ENCODE assay signal across 21 cellular contexts in genomic region chr10:44689368-44689767, GRCh38.
DNase-seq lines count a peak whose midpoint lies in the region; ATAC-seq and TF ChIP-seq lines count a peak whose summit lies in the region.
"Had no signal": no experiment of that assay in that cellular context is flagged by ENCODE, and none has a peak within 500 bp of the region (broad histone marks: within the 10 kb centered on the region; RNA-seq: fewer than 3 reads in every experiment).

No MANE protein-coding gene starts in this region.

- no peaks in the 10 kb centered on the region for H3K79me2 ChIP-seq in H9 (ENCODE audit: insufficient read depth, low read length)

- H4K20me1 ChIP-seq in H9 (ENCODE audit: control insufficient read depth, insufficient read depth, insufficient read length), result no peaks in the 10 kb centered on the region
- H4K20me1 ChIP-seq: BLaER1 treated with 17β-estradiol and CSF1 and Interleukin-3, amounts not matched to agents 10 nM and 100 nM had no signal

- no CpG with 5 or more reads among the region's 2 CpGs for WGBS in H9 (ENCODE audit: extremely low coverage, insufficient read length, low lambda C conversion rate)

- no peak overlapping the region for H2BK120ac ChIP-seq in H9 (ENCODE audit: low read depth, low read length, poor library complexity, severe bottlenecking)

- no peaks in the 10 kb centered on the region for H3K9me3 ChIP-seq in H9 (ENCODE audit: control insufficient read depth, low read depth, low read length)
- H3K9me3 ChIP-seq: BLaER1 treated with 17β-estradiol and CSF1 and Interleukin-3, amounts not matched to agents 10 nM and 100 nM; mucosa of descending colon; ovary; Peyer's patch; spleen had no signal

- POLR2A ChIA-PET in GM10248 (lab: Yijun Ruan, JAX), result no interaction called here

- no peak for ATAC-seq in activated T-cell treated with anti-CD3 and anti-CD28 coated beads, Interleukin-2, amount 50 U/mL, for 72 hours (replicated peaks in 1 of 2)
- ATAC-seq: activated CD8-positive, alpha-beta memory T cell treated with anti-CD3 and anti-CD28 coated beads, Interleukin-2, amount 10 ng/mL, durations not matched to agents 7 days and 5 days; mucosa of descending colon had no signal

- no peak overlapping the region for H3K4ac ChIP-seq in H9 (ENCODE audit: low read depth, low read length)

- H3K18ac ChIP-seq in H9 (ENCODE audit: insufficient read length, low read depth, low read length), result no peak overlapping the region

- no peak overlapping the region for H2AK5ac ChIP-seq in H9 (ENCODE audit: insufficient read length, low read length)

- in situ Hi-C loops in brain microvascular endothelial cell (cut with HindIII; ENCODE audit: low pct_ligation_motif_present, low sequenced_read_pairs), result no loop called here

- DNase-seq in AG09319 (ENCODE audit: extremely low read depth, low read depth) (no peak), H9 (peak; percentile 53), brain microvascular endothelial cell (no peak), islet precursor cell (peak; percentile 45), GM10248 (ENCODE audit: extremely low spot score) (no peak), HT-29 (ENCODE audit: low spot score) (no peak)
- no peak for DNase-seq in activated naive CD4-positive, alpha-beta T cell treated with anti-CD3 and anti-CD28 coated beads, Interleukin-2, amount 50 U/mL, for 16 hours
- no peak for DNase-seq in activated T-cell treated with anti-CD3 and anti-CD28 coated beads, Interleukin-2, amount 50 U/mL, for 72 hours
- DNase-seq: activated B cell treated with CpG ODN at 0.5 μM for 24 hours; activated CD8-positive, alpha-beta memory T cell treated with anti-CD3 and anti-CD28 coated beads, Interleukin-2, amount 10 ng/mL, durations not matched to agents 7 days and 5 days; DMS79; effector memory CD4-positive, alpha-beta T cell; mucosa of descending colon; NCI-H2107; NCI-H748 treated with DMSO at 0.1 percent for 48 hours; ovary; Peyer's patch; spleen; stimulated activated naive CD4-positive, alpha-beta T cell treated with Interleukin-2 at 50 U/mL for 16 hours had no signal

- no peak overlapping the region for H2AFZ ChIP-seq in H9 (ENCODE audit: low read length)

- no peaks in the 10 kb centered on the region for H3K23me2 ChIP-seq in H9 (ENCODE audit: insufficient read length, low read depth, low read length, poor library complexity, severe bottlenecking)

- H3K36me3 Mint-ChIP-seq in H9 (ENCODE audit: insufficient read depth in 1 of 3, low read depth in 3 of 3), result no peaks in the 10 kb centered on the region
- no peaks in the 10 kb centered on the region for H3K36me3 Mint-ChIP-seq in activated T-cell treated with anti-CD3 and anti-CD28 coated beads, Interleukin-2, amount 50 U/mL, for 72 hours (ENCODE audit: insufficient read depth in 2 of 2)
- H3K36me3 Mint-ChIP-seq: activated CD8-positive, alpha-beta memory T cell treated with anti-CD3 and anti-CD28 coated beads, Interleukin-2, amount 10 ng/mL, durations not matched to agents 7 days and 5 days; brain had no signal

- H3K4me3 ChIP-seq in brain microvascular endothelial cell (ENCODE audit: low read depth, low read length), result no peak overlapping the region
- H3K4me3 ChIP-seq: BLaER1 treated with 17β-estradiol and CSF1 and Interleukin-3, amounts not matched to agents 10 nM and 100 nM; mucosa of descending colon; ovary; Peyer's patch; spleen had no signal

- no peaks in the 10 kb centered on the region for H3K79me1 ChIP-seq in H9 (ENCODE audit: insufficient read depth, low read depth, low read length, poor library complexity, severe bottlenecking)

- H3K4me3 Mint-ChIP-seq in H9, result no peak overlapping the region
- no peak overlapping the region for H3K4me3 Mint-ChIP-seq in activated T-cell treated with anti-CD3 and anti-CD28 coated beads, Interleukin-2, amount 50 U/mL, for 72 hours
- H3K4me3 Mint-ChIP-seq: activated B cell treated with CpG ODN at 0.5 μM for 24 hours; activated CD8-positive, alpha-beta memory T cell treated with anti-CD3 and anti-CD28 coated beads, Interleukin-2, amount 10 ng/mL, durations not matched to agents 7 days and 5 days; brain had no signal

- no peak overlapping the region for H3K23ac ChIP-seq in H9 (ENCODE audit: insufficient read length, low read depth, low read length)

- H3K27ac Mint-ChIP-seq in H9, result no peak overlapping the region
- H3K27ac Mint-ChIP-seq in activated T-cell treated with anti-CD3 and anti-CD28 coated beads, Interleukin-2, amount 50 U/mL, for 72 hours, result no peak overlapping the region
- H3K27ac Mint-ChIP-seq: activated B cell treated with CpG ODN at 0.5 μM for 24 hours; activated CD8-positive, alpha-beta memory T cell treated with anti-CD3 and anti-CD28 coated beads, Interleukin-2, amount 10 ng/mL, durations not matched to agents 7 days and 5 days; brain had no signal

- H2BK5ac ChIP-seq in H9 (ENCODE audit: insufficient read length, low read length), result no peak overlapping the region

- no peak overlapping the region for H2BK20ac ChIP-seq in H9 (ENCODE audit: low read depth, low read length, poor library complexity, severe bottlenecking)

- H3K4me1 Mint-ChIP-seq in H9, result peaks cover 0 to 6% of the 10 kb centered on the region in 2 experiments; a peak in 2 of 4 replicates
- no peaks in the 10 kb centered on the region for H3K4me1 Mint-ChIP-seq in activated T-cell treated with anti-CD3 and anti-CD28 coated beads, Interleukin-2, amount 50 U/mL, for 72 hours (ENCODE audit: low read depth)
- H3K4me1 Mint-ChIP-seq: activated B cell treated with CpG ODN at 0.5 μM for 24 hours; activated CD8-positive, alpha-beta memory T cell treated with anti-CD3 and anti-CD28 coated beads, Interleukin-2, amount 10 ng/mL, durations not matched to agents 7 days and 5 days; brain had no signal

- H4K91ac ChIP-seq in H9 (ENCODE audit: insufficient read length, low read depth, low read length), result no peak overlapping the region

- H2BK12ac ChIP-seq in H9 (ENCODE audit: insufficient read length, low read depth, low read length), result no peak overlapping the region

- no peak overlapping the region for H4K8ac ChIP-seq in H9 (replicated peaks; ENCODE audit: insufficient read length, low read depth, low read length)

- no peak overlapping the region for H3T11ph ChIP-seq in H9 (ENCODE audit: low read length)

- no peaks in the 10 kb centered on the region; the same call in 1 of the 2 replicates for H3K27me3 Mint-ChIP-seq in H9 (ENCODE audit: low read depth)
- no peaks in the 10 kb centered on the region for H3K27me3 Mint-ChIP-seq in activated T-cell treated with anti-CD3 and anti-CD28 coated beads, Interleukin-2, amount 50 U/mL, for 72 hours (ENCODE audit: low read depth)
- H3K27me3 Mint-ChIP-seq: activated CD8-positive, alpha-beta memory T cell treated with anti-CD3 and anti-CD28 coated beads, Interleukin-2, amount 10 ng/mL, durations not matched to agents 7 days and 5 days; brain had no signal

- H3K4me1 ChIP-seq in H9 (ENCODE audit: insufficient read depth, low read length), result no peaks in the 10 kb centered on the region; the same call in 1 of the 2 replicates
- H3K4me1 ChIP-seq: BLaER1 treated with 17β-estradiol and CSF1 and Interleukin-3, amounts not matched to agents 10 nM and 100 nM; Peyer's patch; spleen had no signal

- no peaks in the 10 kb centered on the region for H3K36me3 ChIP-seq in brain microvascular endothelial cell (replicated peaks)
- H3K36me3 ChIP-seq: BLaER1 treated with 17β-estradiol and CSF1 and Interleukin-3, amounts not matched to agents 10 nM and 100 nM; ovary; Peyer's patch; spleen had no signal

- no peak overlapping the region for H4K5ac ChIP-seq in H9 (ENCODE audit: insufficient read length, low read depth, low read length)

- H3K56ac ChIP-seq in H9 (ENCODE audit: insufficient read length, low read depth, low read length), result no peak overlapping the region

- no peak overlapping the region for H3K9ac ChIP-seq in H9 (ENCODE audit: extremely low read depth, insufficient read length, low read length)
- H3K9ac ChIP-seq: BLaER1 treated with 17β-estradiol and CSF1 and Interleukin-3, amounts not matched to agents 10 nM and 100 nM had no signal

- H3K27me3 ChIP-seq in H9 (ENCODE audit: insufficient read depth, low read length), result no peaks in the 10 kb centered on the region
- H3K27me3 ChIP-seq in brain microvascular endothelial cell (replicated peaks), result no peaks in the 10 kb centered on the region
- H3K27me3 ChIP-seq: BLaER1 treated with 17β-estradiol and CSF1 and Interleukin-3, amounts not matched to agents 10 nM and 100 nM; ovary; Peyer's patch had no signal

- H2BK15ac ChIP-seq in H9 (ENCODE audit: low read depth, low read length), result no peak overlapping the region

- H3K27ac ChIP-seq in H9 (ENCODE audit: insufficient read length, low read depth, low read length) (no peak overlapping the region), brain microvascular endothelial cell (no peak overlapping the region)
- H3K27ac ChIP-seq: BLaER1 treated with 17β-estradiol and CSF1 and Interleukin-3, amounts not matched to agents 10 nM and 100 nM; ovary; Peyer's patch; spleen had no signal

- no peak overlapping the region for H3K4me2 ChIP-seq in H9 (ENCODE audit: insufficient read depth, insufficient read length, low read length)
- H3K4me2 ChIP-seq: BLaER1 treated with 17β-estradiol and CSF1 and Interleukin-3, amounts not matched to agents 10 nM and 100 nM had no signal

- no peak overlapping the region for H3K14ac ChIP-seq in H9 (ENCODE audit: insufficient read depth, low read length)

- H3K9me3 Mint-ChIP-seq in H9, result no peaks in the 10 kb centered on the region
- H3K9me3 Mint-ChIP-seq in activated T-cell treated with anti-CD3 and anti-CD28 coated beads, Interleukin-2, amount 50 U/mL, for 72 hours, result no peaks in the 10 kb centered on the region

- CTCF ChIA-PET in GM10248 (lab: Yijun Ruan, JAX), result no interaction called here

- TF ChIP-seq CTCF in AG09319 (IDR thresholded peaks at IDR 0.05; ENCODE audit: low read depth, low read length), result peak; percentile 64
- TF ChIP-seq CTCF in H9 (conservative IDR thresholded peaks at IDR 0.05), result peak; percentile 59
- peak; percentile 61 for TF ChIP-seq CTCF in brain microvascular endothelial cell (IDR thresholded peaks at IDR 0.05; ENCODE audit: low read depth, low read length, missing control alignments)
- no peak for TF ChIP-seq CTCF in GM10248 (IDR thresholded peaks at IDR 0.05; ENCODE audit: control extremely low read depth, extremely low read depth, low read depth, missing control alignments)

Comparison
In these comparisons a context has a peak if more than half of its experiments do, and no peak if none do; other contexts are left out.
1. DNase-seq: peak in H9 (single experiment) and islet precursor cell (single experiment); none in AG09319 (single experiment), brain microvascular endothelial cell (single experiment), activated naive CD4-positive, alpha-beta T cell treated with anti-CD3 and anti-CD28 coated beads, Interleukin-2, amount 50 U/mL, for 16 hours (single experiment), GM10248 (single experiment), HT-29 (single experiment) and activated T-cell treated with anti-CD3 and anti-CD28 coated beads, Interleukin-2, amount 50 U/mL, for 72 hours (0 of 2).